8 cellular contexts compared by ENCODE assay signal in the genomic region with DNA sequence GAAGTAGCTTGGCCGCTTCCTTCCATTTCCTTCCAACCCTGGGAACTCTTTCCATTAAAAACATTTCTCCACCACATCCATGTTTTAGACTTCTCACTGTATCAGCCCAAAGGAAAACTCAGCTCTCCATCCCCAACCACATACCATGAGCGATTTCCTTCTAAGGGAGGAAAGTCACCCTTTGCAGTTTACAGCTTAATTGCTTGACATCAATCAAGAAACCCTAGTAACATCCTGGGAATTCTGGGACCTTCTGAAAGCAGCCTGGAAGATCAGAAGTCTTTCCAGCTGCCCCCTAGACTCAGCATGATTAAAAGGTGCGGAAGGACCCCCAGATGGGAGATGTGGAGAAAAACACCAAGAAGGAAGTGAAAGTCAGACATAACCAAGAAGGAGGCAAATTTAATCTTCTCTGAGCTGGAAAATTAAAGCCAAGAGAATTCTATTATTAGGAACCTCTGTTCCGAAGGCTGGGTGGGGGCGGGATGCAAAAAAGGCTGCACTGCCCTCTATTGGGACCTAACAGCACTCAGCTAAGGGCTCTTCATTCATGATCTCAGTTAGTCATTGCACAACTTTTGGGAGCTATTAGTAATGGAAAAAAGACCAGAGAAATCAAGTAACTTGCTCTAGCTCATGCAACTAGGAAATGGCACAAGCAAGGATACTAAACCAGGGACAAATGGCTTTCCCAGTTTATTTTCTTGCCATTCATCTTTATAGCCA.
DNase-seq lines count a peak whose midpoint lies in the region; ATAC-seq and TF ChIP-seq lines count a peak whose summit lies in the region.

No MANE protein-coding gene starts in this region.

- H3K27ac ChIP-seq in HCT116 (ENCODE audit: low read depth, low read length): no peak overlapping the region

- H3K9ac ChIP-seq in HCT116 (ENCODE audit: low read length): no peak overlapping the region

- peaks cover 29% of the 10 kb centered on the region for H3K4me1 Mint-ChIP-seq in osteocyte (ENCODE audit: unreplicated experiment)
- peaks cover 6 to 12% of the 10 kb centered on the region in 2 donors for H3K4me1 Mint-ChIP-seq in natural killer cell

- H3K36me3 ChIP-seq in HCT116 (ENCODE audit: control insufficient read depth in 1 of 2, insufficient read depth in 2 of 2, low read length in 2 of 2): no peaks in the 10 kb centered on the region

- intact Hi-C loops in HCT116 (cut with micrococcal nuclease): no loop called here
- intact Hi-C loops in natural killer cell (cut with micrococcal nuclease): no loop called here

- DNase-seq in CD1c-positive myeloid dendritic cell (ENCODE audit: extremely low spot score) (peak; percentile 68), HCT116 (ENCODE audit: low read depth, low spot score) (peak; percentile 34), SIG-M5 (lab: John Stamatoyannopoulos, UW) (peak; percentile 17), fibroblast of mammary gland (ENCODE audit: low read depth) (peak; percentile 95), osteocyte (ENCODE audit: extremely low spot score, unreplicated experiment) (no peak), natural killer cell (no peak), KG1 (lab: John Stamatoyannopoulos, UW) (no peak), NCI-H526 treated with DMSO at 0.1 percent for 48 hours (lab: John Stamatoyannopoulos, UW) (no peak)

- RAD21 ChIA-PET in HCT116 (lab: Charles Lee; ENCODE audit: low non-redundant PET in 1 of 2, low total read pairs in 2 of 2, uncharacterized antibody in 2 of 2, unreplicated experiment in 2 of 2): interaction anchor here in 1 of 2 experiments (0.6 to 2.1 kb wide), 4 partner anchors 27 to 1166 kb away, joined by 4 to 7 read pairs (median 5); no protein-coding TSS in a partner anchor

- TF ChIP-seq POLR2A in HCT116 (IDR thresholded peaks at IDR 0.05; ENCODE audit: borderline replicate concordance, extremely low read depth, insufficient read depth, insufficient read length): no peak

- no peaks in the 10 kb centered on the region for H4K20me1 ChIP-seq in HCT116 (ENCODE audit: insufficient read depth)

- CTCF ChIA-PET in HCT116 (lab: Charles Lee): interaction anchor here (0.6 to 2.7 kb wide), 20 partner anchors 9 to 598 kb away, joined by 3 to 23 read pairs (median 3); no protein-coding TSS in a partner anchor

- H3K9me2 ChIP-seq in HCT116 (ENCODE audit: insufficient read depth): no peaks in the 10 kb centered on the region

- H3K9me3 ChIP-seq in HCT116 (ENCODE audit: control insufficient read depth in 1 of 2, insufficient read depth in 1 of 2, low read depth in 1 of 2, low read length in 2 of 2): no peaks in the 10 kb centered on the region

- no peak overlapping the region for H3K4me3 Mint-ChIP-seq in osteocyte (ENCODE audit: unreplicated experiment)
- H3K4me3 Mint-ChIP-seq in natural killer cell: no peak overlapping the region

- peak; percentile 44 to 73 (median 65); a peak in 5 of 6 replicates for TF ChIP-seq CTCF in HCT116 (IDR thresholded peaks at IDR 0.05 in 2 of 3, conservative IDR thresholded peaks at IDR 0.05 in 1 of 3; ENCODE audit: borderline replicate concordance in 1 of 3, insufficient read depth in 1 of 3, low read depth in 2 of 3, low read length in 2 of 3)
- peak; percentile 87 for TF ChIP-seq CTCF in fibroblast of mammary gland (conservative IDR thresholded peaks at IDR 0.05; ENCODE audit: control insufficient read depth, insufficient read depth, low read depth, low read length)
- TF ChIP-seq CTCF in osteocyte (IDR thresholded peaks at IDR 0.05): peak; percentile 80
- no peak for TF ChIP-seq CTCF in natural killer cell (IDR thresholded peaks at IDR 0.05)

- H2AFZ ChIP-seq in HCT116 (ENCODE audit: low read depth, low read length, poor library complexity, severe bottlenecking): peak overlapping the region; percentile 1

- ATAC-seq in HCT116: peak; percentile 91
- ATAC-seq in natural killer cell: no peak

- H3K79me2 ChIP-seq in HCT116 (ENCODE audit: insufficient read depth, low read length): no peaks in the 10 kb centered on the region

- POLR2A ChIA-PET in HCT116 (lab: Charles Lee): no interaction called here

- H3K27me3 ChIP-seq in HCT116 (ENCODE audit: insufficient read depth, low read length): no peaks in the 10 kb centered on the region

- 0 out of 4 replicates have a peak, but pooled peaks cover 0 to 3% of the 10 kb centered on the region in 2 experiments for H3K4me1 ChIP-seq in HCT116 (ENCODE audit: control insufficient read depth in 1 of 2, insufficient read depth in 2 of 2, low read length in 2 of 2)

- TF ChIP-seq RAD21 in HCT116 (IDR thresholded peaks at IDR 0.05; ENCODE audit: low read depth): peak; percentile 64

- H3K27ac Mint-ChIP-seq in osteocyte (ENCODE audit: unreplicated experiment) (peak overlapping the region; percentile 67), natural killer cell (no peak overlapping the region)

- H3K36me3 Mint-ChIP-seq in osteocyte (ENCODE audit: unreplicated experiment) (no peaks in the 10 kb centered on the region), natural killer cell (no peaks in the 10 kb centered on the region)

- no peak overlapping the region for H3K4me2 ChIP-seq in HCT116 (ENCODE audit: low read length)

- H3K27me3 Mint-ChIP-seq in osteocyte (ENCODE audit: unreplicated experiment) (no peaks in the 10 kb centered on the region), natural killer cell (ENCODE audit: low read depth in 2 of 2) (peaks cover 26 to 36% of the 10 kb centered on the region in 2 donors)

- no peaks in the 10 kb centered on the region for H3K9me3 Mint-ChIP-seq in osteocyte (ENCODE audit: unreplicated experiment)
- H3K9me3 Mint-ChIP-seq in natural killer cell: no peaks in the 10 kb centered on the region

- H3K4me3 ChIP-seq in HCT116 (replicated peaks in 1 of 2; ENCODE audit: low read depth in 1 of 2, low read length in 2 of 2): no peak overlapping the region
- H3K4me3 ChIP-seq in fibroblast of mammary gland (ENCODE audit: control insufficient read depth, low read depth, low read length): no peak overlapping the region

- BruUV-seq in HCT116 (replicated peaks; lab: Mats Ljungman, UMichigan): no TSS peak

TF ChIP-seq in HCT116, 20 proteins besides CTCF, POLR2A, EP300 and RAD21:
- TF ChIP-seq CEBPB (IDR thresholded peaks at IDR 0.05; ENCODE audit: low read depth) (peak; percentile 83), EZH2 (IDR thresholded peaks at IDR 0.05) (no peak), YY1 (IDR thresholded peaks at IDR 0.05; ENCODE audit: extremely low read depth, insufficient replicate concordance, low read depth, low read length) (no peak), FOSL1 (IDR thresholded peaks at IDR 0.05; ENCODE audit: low read depth) (no peak), POLR2AphosphoS5 (IDR thresholded peaks at IDR 0.05; ENCODE audit: low read depth, low read length) (no peak)
- TF ChIP-seq, protein P1, sequence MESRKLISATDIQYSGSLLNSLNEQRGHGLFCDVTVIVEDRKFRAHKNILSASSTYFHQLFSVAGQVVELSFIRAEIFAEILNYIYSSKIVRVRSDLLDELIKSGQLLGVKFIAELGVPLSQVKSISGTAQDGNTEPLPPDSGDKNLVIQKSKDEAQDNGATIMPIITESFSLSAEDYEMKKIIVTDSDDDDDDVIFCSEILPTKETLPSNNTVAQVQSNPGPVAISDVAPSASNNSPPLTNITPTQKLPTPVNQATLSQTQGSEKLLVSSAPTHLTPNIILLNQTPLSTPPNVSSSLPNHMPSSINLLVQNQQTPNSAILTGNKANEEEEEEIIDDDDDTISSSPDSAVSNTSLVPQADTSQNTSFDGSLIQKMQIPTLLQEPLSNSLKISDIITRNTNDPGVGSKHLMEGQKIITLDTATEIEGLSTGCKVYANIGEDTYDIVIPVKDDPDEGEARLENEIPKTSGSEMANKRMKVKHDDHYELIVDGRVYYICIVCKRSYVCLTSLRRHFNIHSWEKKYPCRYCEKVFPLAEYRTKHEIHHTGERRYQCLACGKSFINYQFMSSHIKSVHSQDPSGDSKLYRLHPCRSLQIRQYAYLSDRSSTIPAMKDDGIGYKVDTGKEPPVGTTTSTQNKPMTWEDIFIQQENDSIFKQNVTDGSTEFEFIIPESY (IDR thresholded peaks at IDR 0.05; ENCODE audit: extremely low read depth, insufficient replicate concordance, low read length): no peak

Comparison
In these comparisons a context has a peak if more than half of its experiments do, and no peak if none do; other contexts are left out.
1. DNase-seq: peak in CD1c-positive myeloid dendritic cell (single experiment), HCT116 (single experiment), SIG-M5 (single experiment) and fibroblast of mammary gland (single experiment); none in osteocyte (single experiment), natural killer cell (single experiment), KG1 (single experiment) and NCI-H526 treated with DMSO at 0.1 percent for 48 hours (single experiment).